In genomic region chr16:23452572-23453337, GRCh38 we compare ENCODE assay signal across 8 cellular contexts. TPM values are rescaled to one million over a fixed set of nuclear protein-coding genes. Genes with fewer than 3 reads are reported as not detected.
DNase-seq lines count a peak whose midpoint lies in the region; ATAC-seq and TF ChIP-seq lines count a peak whose summit lies in the region.

Gene COG7, minus strand, starts transcription at chr16:23453189. Its CDS starts 195 bp downstream, at chr16:23452994.

- H3K27me3 ChIP-seq in DOHH2 (ENCODE audit: control insufficient read depth, low read length) (no peaks in the 10 kb centered on the region), GM23338 (ENCODE audit: insufficient read depth) (no peaks in the 10 kb centered on the region), Loucy (ENCODE audit: insufficient read depth, low read length, poor library complexity, severe bottlenecking) (no peaks in the 10 kb centered on the region)

- H3K36me3 Mint-ChIP-seq in GM23338 (ENCODE audit: low read depth) = peaks cover 6% of the 10 kb centered on the region; the same call in 1 of the 3 replicates
- H3K36me3 Mint-ChIP-seq in neural crest cell (ENCODE audit: low read depth) = peaks cover 2% of the 10 kb centered on the region

- H3K27me3 Mint-ChIP-seq in GM23338 (ENCODE audit: insufficient read depth, low read depth, poor library complexity) = peaks cover 17% of the 10 kb centered on the region
- peaks cover 4% of the 10 kb centered on the region for H3K27me3 Mint-ChIP-seq in neural crest cell (ENCODE audit: low read depth)
- no peaks in the 10 kb centered on the region for H3K27me3 Mint-ChIP-seq in stimulated activated naive CD8-positive, alpha-beta T cell treated with anti-CD3 and anti-CD28 coated beads, Interleukin-15, amount 100 ng/mL, for 72 hours

- H3K27ac Mint-ChIP-seq in GM23338 = peak within 1 kb of the TSS; percentile 36
- H3K27ac Mint-ChIP-seq in neural crest cell (ENCODE audit: unreplicated experiment) = peak within 1 kb of the TSS; percentile 96
- peak within 1 kb of the TSS; percentile 90 to 98 for H3K27ac Mint-ChIP-seq in stimulated activated naive CD8-positive, alpha-beta T cell treated with anti-CD3 and anti-CD28 coated beads, Interleukin-15, amount 100 ng/mL, for 72 hours

- H3K9me2 ChIP-seq in DOHH2 (replicated peaks; ENCODE audit: control insufficient read depth, low read length) (no peaks in the 10 kb centered on the region), GM23338 (ENCODE audit: insufficient read depth) (no peaks in the 10 kb centered on the region), Loucy (replicated peaks; ENCODE audit: low read depth, low read length) (no peaks in the 10 kb centered on the region)

- H3K4me2 ChIP-seq in DOHH2 (ENCODE audit: low read length) (peak within 1 kb of the TSS; percentile 89), GM23338 (peak within 1 kb of the TSS; percentile 93), Loucy (ENCODE audit: low read depth, low read length, poor library complexity, severe bottlenecking) (peak within 1 kb of the TSS; percentile 96)

- H3K27ac ChIP-seq in DOHH2 (ENCODE audit: low read depth, low read length) (peak within 1 kb of the TSS; percentile 15; the same call in 1 of the 2 replicates), GM23338 (ENCODE audit: low read depth) (peak within 1 kb of the TSS; percentile 88; the same call in 1 of the 2 replicates)

- peak; percentile 93 for DNase-seq in GM23338 (ENCODE audit: low spot score)
- peak; percentile 83 for DNase-seq in SK-MEL-5 (ENCODE audit: low read depth, low spot score)
- DNase-seq in activated naive CD4-positive, alpha-beta T cell (lab: John Stamatoyannopoulos, UW) = peak; percentile 61 to 77 (median 68)
- peak; percentile 86 to 95 for DNase-seq in foreskin fibroblast
- peak; percentile 88 for DNase-seq in neural crest cell (ENCODE audit: low read depth, low spot score)
- peak; percentile 85 to 88 for DNase-seq in stimulated activated naive CD8-positive, alpha-beta T cell treated with anti-CD3 and anti-CD28 coated beads, Interleukin-15, amount 100 ng/mL, for 72 hours

- H2AFZ ChIP-seq in GM23338 = peak within 1 kb of the TSS; percentile 98
- H2AFZ ChIP-seq in Loucy (ENCODE audit: low read length) = peak within 1 kb of the TSS; percentile 97

- no peak for TF ChIP-seq CTCF in DOHH2 (IDR thresholded peaks at IDR 0.05; ENCODE audit: low read depth, low read length, poor library complexity, severe bottlenecking)
- no peak for TF ChIP-seq CTCF in GM23338 (conservative IDR thresholded peaks at IDR 0.05; ENCODE audit: low read depth in 2 of 2)
- TF ChIP-seq CTCF in Loucy (conservative IDR thresholded peaks at IDR 0.05; ENCODE audit: low read length) = no peak
- no peak for TF ChIP-seq CTCF in foreskin fibroblast (IDR thresholded peaks at IDR 0.05; ENCODE audit: low read depth, low read length)
- no peak for TF ChIP-seq CTCF in neural crest cell (conservative IDR thresholded peaks at IDR 0.05)

- H3K4me1 ChIP-seq in DOHH2 (ENCODE audit: control insufficient read depth, low read length) (peaks cover 10% of the 10 kb centered on the region), GM23338 (ENCODE audit: insufficient read depth) (peaks cover 7% of the 10 kb centered on the region), Loucy (ENCODE audit: insufficient read depth, low read length, poor library complexity, severe bottlenecking) (peaks cover 15% of the 10 kb centered on the region)

- H4K20me1 ChIP-seq in DOHH2 (ENCODE audit: control insufficient read depth, insufficient read depth, low read depth, low read length) = no peaks in the 10 kb centered on the region
- peaks cover 7% of the 10 kb centered on the region; the same call in 1 of the 2 replicates for H4K20me1 ChIP-seq in GM23338 (replicated peaks; ENCODE audit: insufficient read depth)
- peaks cover 9% of the 10 kb centered on the region for H4K20me1 ChIP-seq in Loucy (ENCODE audit: insufficient read depth, low read length, poor library complexity, severe bottlenecking)

- peaks cover 7% of the 10 kb centered on the region; the same call in 2 of the 3 replicates for H3K4me1 Mint-ChIP-seq in GM23338
- H3K4me1 Mint-ChIP-seq in neural crest cell = peaks cover 24% of the 10 kb centered on the region
- H3K4me1 Mint-ChIP-seq in stimulated activated naive CD8-positive, alpha-beta T cell treated with anti-CD3 and anti-CD28 coated beads, Interleukin-15, amount 100 ng/mL, for 72 hours = peaks cover 38% of the 10 kb centered on the region

- in situ Hi-C loops in SK-MEL-5 (cut with HindIII; ENCODE audit: low pct_unique_long_range_greater_than_20kb, low sequenced_read_pairs) = no loop called here

- H3K9me3 Mint-ChIP-seq in GM23338 (no peaks in the 10 kb centered on the region), neural crest cell (no peaks in the 10 kb centered on the region)
- no peaks in the 10 kb centered on the region for H3K9me3 Mint-ChIP-seq in stimulated activated naive CD8-positive, alpha-beta T cell treated with anti-CD3 and anti-CD28 coated beads, Interleukin-15, amount 100 ng/mL, for 72 hours

- peak within 1 kb of the TSS; percentile 86 for H3K9ac ChIP-seq in Loucy (ENCODE audit: low read depth, low read length, poor library complexity, severe bottlenecking)

- H3F3A ChIP-seq in DOHH2 (ENCODE audit: control insufficient read depth, insufficient read depth) (no peaks in the 10 kb centered on the region), GM23338 (replicated peaks; ENCODE audit: low read depth) (no peaks in the 10 kb centered on the region), Loucy (ENCODE audit: low read depth) (no peaks in the 10 kb centered on the region)

- H3K36me3 ChIP-seq in DOHH2 (ENCODE audit: control insufficient read depth, low read length) = peaks cover 2% of the 10 kb centered on the region; the same call in 1 of the 2 replicates
- no peaks in the 10 kb centered on the region for H3K36me3 ChIP-seq in GM23338 (ENCODE audit: insufficient read depth)
- no peaks in the 10 kb centered on the region for H3K36me3 ChIP-seq in Loucy (ENCODE audit: insufficient read depth, low read length)

- no peaks in the 10 kb centered on the region for H3K9me3 ChIP-seq in DOHH2 (ENCODE audit: control insufficient read depth, insufficient read depth, low read length)
- no peaks in the 10 kb centered on the region for H3K9me3 ChIP-seq in Loucy (ENCODE audit: insufficient read depth, low read depth, low read length)

- H3K79me2 ChIP-seq in DOHH2 (ENCODE audit: control insufficient read depth, low read length) = peaks cover 11% of the 10 kb centered on the region
- peaks cover 25% of the 10 kb centered on the region for H3K79me2 ChIP-seq in GM23338 (replicated peaks; ENCODE audit: insufficient read depth)
- peaks cover 15% of the 10 kb centered on the region for H3K79me2 ChIP-seq in Loucy (ENCODE audit: insufficient read depth, low read length)

- peak; percentile 91 for ATAC-seq in GM23338
- peak; percentile 97 for ATAC-seq in stimulated activated naive CD8-positive, alpha-beta T cell treated with anti-CD3 and anti-CD28 coated beads, Interleukin-15, amount 100 ng/mL, for 72 hours

- H3K4me3 ChIP-seq in DOHH2 (ENCODE audit: low read length) (peak within 1 kb of the TSS; percentile 98), GM23338 (peak within 1 kb of the TSS; percentile 89), Loucy (ENCODE audit: low read length, poor library complexity, severe bottlenecking) (peak within 1 kb of the TSS; percentile 85), foreskin fibroblast (ENCODE audit: low read depth in 1 of 2, low read length in 2 of 2) (peak within 1 kb of the TSS; percentile 82 to 87)

- H3K4me3 Mint-ChIP-seq in GM23338 (peak within 1 kb of the TSS; percentile 81), neural crest cell (peak within 1 kb of the TSS; percentile 98)
- peak within 1 kb of the TSS; percentile 88 to 97 for H3K4me3 Mint-ChIP-seq in stimulated activated naive CD8-positive, alpha-beta T cell treated with anti-CD3 and anti-CD28 coated beads, Interleukin-15, amount 100 ng/mL, for 72 hours

TF ChIP-seq in GM23338, 12 proteins besides CTCF, POLR2A, EP300 and RAD21 (continues in another document):
- no peak for TF ChIP-seq ZNF114 (CRISPR knock-in tag; IDR thresholded peaks at IDR 0.05)
- 0 out of 2 replicates have a peak, but pooled peaks have one; percentile 3 for TF ChIP-seq CREB1 (CRISPR knock-in tag; IDR thresholded peaks at IDR 0.05; ENCODE audit: low read depth)
- no peak for TF ChIP-seq ETS1 (IDR thresholded peaks at IDR 0.05)
- peak; percentile 69 for TF ChIP-seq POLR2AphosphoS5 (IDR thresholded peaks at IDR 0.05; ENCODE audit: low read depth)

RNA-seq across cellular contexts. Expression of gene COG7, which starts in this region (rescaled TPM):
- total RNA-seq in GM23338 (2014; rRNA removed; shearing (Covaris generic)) = 19.6 and 20.0 TPM in 2 replicates
- polyA plus RNA-seq in GM23338 (2016; fragmentation: Nextera tagmentation; extraction: Ambion mirVana) = 9.2 and 10.3 TPM in 2 replicates
- total RNA-seq in SK-MEL-5 (2014; rRNA removed; shearing (Covaris generic)) = 15.1 and 16.7 TPM in 2 replicates
- polyA plus RNA-seq in SK-MEL-5 (2015; cell fraction: cytosol; rRNA removed) = 17.9 and 23.5 TPM in 2 replicates
- polyA plus RNA-seq in SK-MEL-5 (2015; cell fraction: nucleus; rRNA removed) = 45.3 and 47.5 TPM in 2 replicates
- total RNA-seq in neural crest cell = 18.8 and 18.9 TPM in 2 replicates

Comparison
In these comparisons a context has a peak if more than half of its experiments do, and no peak if none do; other contexts are left out.
1. Peak in every context shown above with its lines: DNase-seq, ATAC-seq, H3K4me3 ChIP-seq and H3K27ac ChIP-seq.
2. H3K27ac Mint-ChIP-seq: peak in every context shown above with its lines; median percentile 96 in neural crest cell; 94 in stimulated activated naive CD8-positive, alpha-beta T cell treated with anti-CD3 and anti-CD28 coated beads, Interleukin-15, amount 100 ng/mL, for 72 hours; 36 in GM23338.